In the genomic region with DNA sequence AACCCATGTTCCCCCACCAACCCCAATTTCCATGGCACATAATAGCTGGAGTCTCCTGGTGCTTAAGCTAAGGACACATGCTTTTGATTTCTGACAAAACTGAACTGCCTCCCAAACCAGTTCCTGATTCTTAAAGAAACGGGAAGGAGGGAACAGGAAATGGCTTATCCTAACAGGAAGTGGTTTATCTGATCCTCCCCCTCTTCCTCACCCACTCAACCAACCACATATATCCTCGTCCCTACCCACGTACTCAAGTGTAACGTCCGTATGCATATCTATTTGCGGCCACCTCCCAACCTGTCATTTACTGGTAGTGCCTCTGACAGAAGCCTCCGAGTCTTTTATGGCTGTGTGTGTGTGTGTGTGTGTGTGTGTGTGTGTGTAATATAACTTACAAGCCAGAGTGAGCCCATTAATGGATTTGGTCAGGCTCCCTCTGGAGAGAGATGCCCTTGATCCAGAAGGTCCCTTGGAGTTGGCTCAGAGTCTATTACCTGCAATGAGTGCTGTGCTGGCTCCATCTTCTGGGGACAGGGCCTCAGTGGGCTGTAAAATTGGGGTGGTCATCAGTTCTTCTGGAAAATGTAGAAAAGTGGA, we compare ENCODE assay signal across 1 cellular context.
TF ChIP-seq lines count a peak whose summit lies in the region.

No MANE protein-coding gene starts in this region.

TF ChIP-seq in K562, 482 proteins besides CTCF, POLR2A, EP300 and RAD21 (continued from another document and continues in another):
- peak; percentile 100 for TF ChIP-seq EGR1 (conservative IDR thresholded peaks at IDR 0.05)
- peak; percentile 49 for TF ChIP-seq TAF7 (tag; IDR thresholded peaks at IDR 0.05)
- peak; percentile 60; the same call in 1 of the 2 replicates for TF ChIP-seq MBD2 (IDR thresholded peaks at IDR 0.05; ENCODE audit: borderline replicate concordance, low read depth)
- TF ChIP-seq MAZ (CRISPR knock-in tag; conservative IDR thresholded peaks at IDR 0.05 in 1 of 2, IDR thresholded peaks at IDR 0.05 in 1 of 2), result 0 out of 4 replicates have a peak, but pooled peaks of 1 of the 2 experiments have one; percentile 74
- peak; percentile 35; the same call in 1 of the 2 replicates for TF ChIP-seq ZNF57 (CRISPR knock-in tag; IDR thresholded peaks at IDR 0.05)
- no peak for TF ChIP-seq ATF1 (CRISPR knock-in tag; IDR thresholded peaks at IDR 0.05)
- peak; percentile 75 for TF ChIP-seq ATF1 (tag; IDR thresholded peaks at IDR 0.05)
- TF ChIP-seq, protein P1, sequence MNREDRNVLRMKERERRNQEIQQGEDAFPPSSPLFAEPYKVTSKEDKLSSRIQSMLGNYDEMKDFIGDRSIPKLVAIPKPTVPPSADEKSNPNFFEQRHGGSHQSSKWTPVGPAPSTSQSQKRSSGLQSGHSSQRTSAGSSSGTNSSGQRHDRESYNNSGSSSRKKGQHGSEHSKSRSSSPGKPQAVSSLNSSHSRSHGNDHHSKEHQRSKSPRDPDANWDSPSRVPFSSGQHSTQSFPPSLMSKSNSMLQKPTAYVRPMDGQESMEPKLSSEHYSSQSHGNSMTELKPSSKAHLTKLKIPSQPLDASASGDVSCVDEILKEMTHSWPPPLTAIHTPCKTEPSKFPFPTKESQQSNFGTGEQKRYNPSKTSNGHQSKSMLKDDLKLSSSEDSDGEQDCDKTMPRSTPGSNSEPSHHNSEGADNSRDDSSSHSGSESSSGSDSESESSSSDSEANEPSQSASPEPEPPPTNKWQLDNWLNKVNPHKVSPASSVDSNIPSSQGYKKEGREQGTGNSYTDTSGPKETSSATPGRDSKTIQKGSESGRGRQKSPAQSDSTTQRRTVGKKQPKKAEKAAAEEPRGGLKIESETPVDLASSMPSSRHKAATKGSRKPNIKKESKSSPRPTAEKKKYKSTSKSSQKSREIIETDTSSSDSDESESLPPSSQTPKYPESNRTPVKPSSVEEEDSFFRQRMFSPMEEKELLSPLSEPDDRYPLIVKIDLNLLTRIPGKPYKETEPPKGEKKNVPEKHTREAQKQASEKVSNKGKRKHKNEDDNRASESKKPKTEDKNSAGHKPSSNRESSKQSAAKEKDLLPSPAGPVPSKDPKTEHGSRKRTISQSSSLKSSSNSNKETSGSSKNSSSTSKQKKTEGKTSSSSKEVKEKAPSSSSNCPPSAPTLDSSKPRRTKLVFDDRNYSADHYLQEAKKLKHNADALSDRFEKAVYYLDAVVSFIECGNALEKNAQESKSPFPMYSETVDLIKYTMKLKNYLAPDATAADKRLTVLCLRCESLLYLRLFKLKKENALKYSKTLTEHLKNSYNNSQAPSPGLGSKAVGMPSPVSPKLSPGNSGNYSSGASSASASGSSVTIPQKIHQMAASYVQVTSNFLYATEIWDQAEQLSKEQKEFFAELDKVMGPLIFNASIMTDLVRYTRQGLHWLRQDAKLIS (CRISPR knock-in tag; IDR thresholded peaks at IDR 0.05), result peak; percentile 46; the same call in 1 of the 2 replicates
- no peak for TF ChIP-seq NFIC (IDR thresholded peaks at IDR 0.05)
- peak; percentile 56 for TF ChIP-seq NUFIP1 (IDR thresholded peaks at IDR 0.05; ENCODE audit: partially characterized antibody)
- peak; percentile 63; the same call in 1 of the 2 replicates for TF ChIP-seq ZNF830 (CRISPR knock-in tag; IDR thresholded peaks at IDR 0.05)
- TF ChIP-seq, protein P2, sequence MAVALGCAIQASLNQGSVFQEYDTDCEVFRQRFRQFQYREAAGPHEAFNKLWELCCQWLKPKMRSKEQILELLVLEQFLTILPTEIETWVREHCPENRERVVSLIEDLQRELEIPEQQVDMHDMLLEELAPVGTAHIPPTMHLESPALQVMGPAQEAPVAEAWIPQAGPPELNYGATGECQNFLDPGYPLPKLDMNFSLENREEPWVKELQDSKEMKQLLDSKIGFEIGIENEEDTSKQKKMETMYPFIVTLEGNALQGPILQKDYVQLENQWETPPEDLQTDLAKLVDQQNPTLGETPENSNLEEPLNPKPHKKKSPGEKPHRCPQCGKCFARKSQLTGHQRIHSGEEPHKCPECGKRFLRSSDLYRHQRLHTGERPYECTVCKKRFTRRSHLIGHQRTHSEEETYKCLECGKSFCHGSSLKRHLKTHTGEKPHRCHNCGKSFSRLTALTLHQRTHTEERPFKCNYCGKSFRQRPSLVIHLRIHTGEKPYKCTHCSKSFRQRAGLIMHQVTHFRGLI (CRISPR knock-in tag; IDR thresholded peaks at IDR 0.05), result peak; percentile 57; the same call in 1 of the 2 replicates
- no peak for TF ChIP-seq SAFB (IDR thresholded peaks at IDR 0.05; ENCODE audit: borderline replicate concordance, low read depth, low read length)
- peak in 1 of 2 experiments; percentile 30; a peak in 1 of 4 replicates for TF ChIP-seq RCOR1 (IDR thresholded peaks at IDR 0.05; ENCODE audit: borderline replicate concordance in 1 of 2, low read depth in 2 of 2, low read length in 2 of 2)
- TF ChIP-seq SMAD2 (IDR thresholded peaks at IDR 0.05; ENCODE audit: low read depth, low read length), result no peak
- peak; percentile 82 for TF ChIP-seq BRD9 (IDR thresholded peaks at IDR 0.05; ENCODE audit: low read depth, partially characterized antibody)
- TF ChIP-seq PHF21A (IDR thresholded peaks at IDR 0.05; ENCODE audit: borderline replicate concordance, low read depth), result peak; percentile 76
- TF ChIP-seq CBX1 (IDR thresholded peaks at IDR 0.05; ENCODE audit: low read depth), result 0 out of 2 replicates have a peak, but pooled peaks have one; percentile 3
- no peak for TF ChIP-seq SLC30A9 (CRISPR knock-in tag; IDR thresholded peaks at IDR 0.05)
- TF ChIP-seq ZNF347 (CRISPR knock-in tag; IDR thresholded peaks at IDR 0.05; ENCODE audit: low read depth), result no peak
- TF ChIP-seq ARID3A (IDR thresholded peaks at IDR 0.05; ENCODE audit: borderline replicate concordance, low read depth, low read length), result peak; percentile 81; the same call in 1 of the 2 replicates
- TF ChIP-seq NR1H2 (CRISPR knock-in tag; IDR thresholded peaks at IDR 0.05), result no peak
- TF ChIP-seq, protein P3, sequence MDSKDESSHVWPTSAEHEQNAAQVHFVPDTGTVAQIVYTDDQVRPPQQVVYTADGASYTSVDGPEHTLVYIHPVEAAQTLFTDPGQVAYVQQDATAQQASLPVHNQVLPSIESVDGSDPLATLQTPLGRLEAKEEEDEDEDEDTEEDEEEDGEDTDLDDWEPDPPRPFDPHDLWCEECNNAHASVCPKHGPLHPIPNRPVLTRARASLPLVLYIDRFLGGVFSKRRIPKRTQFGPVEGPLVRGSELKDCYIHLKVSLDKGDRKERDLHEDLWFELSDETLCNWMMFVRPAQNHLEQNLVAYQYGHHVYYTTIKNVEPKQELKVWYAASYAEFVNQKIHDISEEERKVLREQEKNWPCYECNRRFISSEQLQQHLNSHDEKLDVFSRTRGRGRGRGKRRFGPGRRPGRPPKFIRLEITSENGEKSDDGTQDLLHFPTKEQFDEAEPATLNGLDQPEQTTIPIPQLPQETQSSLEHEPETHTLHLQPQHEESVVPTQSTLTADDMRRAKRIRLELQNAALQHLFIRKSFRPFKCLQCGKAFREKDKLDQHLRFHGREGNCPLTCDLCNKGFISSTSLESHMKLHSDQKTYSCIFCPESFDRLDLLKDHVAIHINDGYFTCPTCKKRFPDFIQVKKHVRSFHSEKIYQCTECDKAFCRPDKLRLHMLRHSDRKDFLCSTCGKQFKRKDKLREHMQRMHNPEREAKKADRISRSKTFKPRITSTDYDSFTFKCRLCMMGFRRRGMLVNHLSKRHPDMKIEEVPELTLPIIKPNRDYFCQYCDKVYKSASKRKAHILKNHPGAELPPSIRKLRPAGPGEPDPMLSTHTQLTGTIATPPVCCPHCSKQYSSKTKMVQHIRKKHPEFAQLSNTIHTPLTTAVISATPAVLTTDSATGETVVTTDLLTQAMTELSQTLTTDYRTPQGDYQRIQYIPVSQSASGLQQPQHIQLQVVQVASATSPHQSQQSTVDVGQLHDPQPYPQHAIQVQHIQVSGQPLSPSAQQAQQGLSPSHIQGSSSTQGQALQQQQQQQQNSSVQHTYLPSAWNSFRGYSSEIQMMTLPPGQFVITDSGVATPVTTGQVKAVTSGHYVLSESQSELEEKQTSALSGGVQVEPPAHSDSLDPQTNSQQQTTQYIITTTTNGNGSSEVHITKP (IDR thresholded peaks at IDR 0.05; ENCODE audit: partially characterized antibody), result peak; percentile 69
- 0 out of 2 replicates have a peak, but pooled peaks have one; percentile 84 for TF ChIP-seq ETS1 (conservative IDR thresholded peaks at IDR 0.05; ENCODE audit: control insufficient read depth, low read depth, low read length)
- peak in 1 of 2 experiments; percentile 73; a peak in 1 of 4 replicates for TF ChIP-seq MNT (conservative IDR thresholded peaks at IDR 0.05)
- TF ChIP-seq HBP1 (CRISPR knock-in tag; IDR thresholded peaks at IDR 0.05), result peak; percentile 96
- TF ChIP-seq PCBP1 (IDR thresholded peaks at IDR 0.05; ENCODE audit: low read depth, low read length, poor library complexity, severe bottlenecking), result no peak
- peak; percentile 88 for TF ChIP-seq ESRRA (IDR thresholded peaks at IDR 0.05; ENCODE audit: borderline replicate concordance, low read depth)
- TF ChIP-seq VEZF1 (CRISPR knock-in tag; IDR thresholded peaks at IDR 0.05), result peak; percentile 92
- TF ChIP-seq SMARCE1 (IDR thresholded peaks at IDR 0.05), result peak; percentile 83
- TF ChIP-seq ZNF311 (CRISPR knock-in tag; IDR thresholded peaks at IDR 0.05), result peak; percentile 91
- no peak for TF ChIP-seq ZNF764 (CRISPR knock-in tag; IDR thresholded peaks at IDR 0.05; ENCODE audit: low read depth)
- no peak for TF ChIP-seq CHD4 (IDR thresholded peaks at IDR 0.05; ENCODE audit: insufficient read depth, insufficient replicate concordance, low read depth, low read length, poor library complexity, severe bottlenecking)
- TF ChIP-seq ESRRB (CRISPR knock-in tag; IDR thresholded peaks at IDR 0.05; ENCODE audit: borderline replicate concordance), result no peak
- TF ChIP-seq ZNF76 (CRISPR knock-in tag; IDR thresholded peaks at IDR 0.05; ENCODE audit: borderline replicate concordance), result peak; percentile 51; the same call in 1 of the 2 replicates
- no peak for TF ChIP-seq ZC3H11A (IDR thresholded peaks at IDR 0.05; ENCODE audit: low read depth, low read length)
